ENCODE assay signal across 22 cellular contexts in the genomic region with DNA sequence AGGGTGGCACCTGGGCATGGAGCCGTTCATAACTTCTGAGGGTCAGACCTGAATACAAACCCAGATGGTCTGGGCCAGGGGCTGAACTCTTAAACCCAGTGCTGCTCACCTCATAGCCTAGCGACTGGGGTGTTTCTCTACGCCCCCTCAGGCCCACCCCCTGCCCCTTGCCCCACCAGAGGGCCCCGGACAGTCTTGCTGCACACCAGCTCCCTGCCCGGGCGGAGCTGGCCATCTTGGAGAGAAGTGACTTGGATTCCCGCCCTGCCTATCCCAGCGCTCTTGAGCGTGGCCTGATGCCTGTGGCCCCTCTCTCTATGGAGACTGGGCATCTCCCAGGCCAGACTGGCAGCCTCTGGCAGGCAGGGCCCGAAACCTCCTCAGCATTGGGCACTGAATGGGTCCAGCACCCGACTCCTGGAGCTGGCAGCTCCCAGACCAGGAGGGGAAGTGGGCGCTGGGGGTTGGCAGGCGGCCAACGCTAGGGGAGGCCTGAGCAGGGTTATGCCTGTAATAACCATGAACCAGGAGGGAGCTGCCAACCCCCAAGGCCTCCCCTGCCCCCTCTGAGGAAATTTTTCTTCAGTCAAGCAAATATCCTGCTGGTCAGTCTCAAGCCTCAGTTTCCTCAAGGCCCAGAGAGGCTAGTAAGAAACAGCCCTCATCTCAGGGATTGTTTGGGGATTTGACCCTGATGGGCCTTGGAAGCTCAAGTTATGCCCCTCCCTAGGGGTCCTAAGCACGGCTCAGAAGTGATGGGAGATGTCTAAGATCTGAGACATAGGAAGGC.
DNase-seq lines count a peak whose midpoint lies in the region; ATAC-seq and TF ChIP-seq lines count a peak whose summit lies in the region.
"Had no signal": no experiment of that assay in that cellular context is flagged by ENCODE, and none has a peak within 500 bp of the region (broad histone marks: within the 10 kb centered on the region; RNA-seq: fewer than 3 reads in every experiment).

No MANE protein-coding gene starts in this region.

- intact Hi-C loops in cardiac septum (cut with DNase I) (no loop called here), right cardiac atrium (cut with DNase I) (no loop called here)

- H3K4me3 ChIP-seq in right cardiac atrium (ENCODE audit: low read length): no peak overlapping the region
- H3K4me3 ChIP-seq: dorsolateral prefrontal cortex, gastrocnemius medialis, PC-9, psoas muscle, SJCRH30, smooth muscle cell had no signal

- H3K4me1 Mint-ChIP-seq in neural crest cell (peaks cover 8% of the 10 kb centered on the region), HFFc6 (ENCODE audit: low read depth) (peaks cover 10% of the 10 kb centered on the region)
- H3K4me1 Mint-ChIP-seq: CD8-positive, alpha-beta memory T cell had no signal

- no peak for TF ChIP-seq CTCF in neural crest cell (conservative IDR thresholded peaks at IDR 0.05)
- TF ChIP-seq CTCF in HFFc6 (IDR thresholded peaks at IDR 0.05): no peak

- H3K4me1 ChIP-seq in right cardiac atrium (ENCODE audit: control insufficient read depth, insufficient read depth, low read length): peaks cover 6% of the 10 kb centered on the region

- no peak overlapping the region for H3K27ac ChIP-seq in right cardiac atrium (ENCODE audit: low read length)
- H3K27ac ChIP-seq: dorsolateral prefrontal cortex, gastrocnemius medialis, PC-9, psoas muscle, SJCRH30 had no signal

- no peaks in the 10 kb centered on the region for H3K27me3 ChIP-seq in right cardiac atrium (ENCODE audit: control insufficient read depth, insufficient read depth)
- H3K27me3 ChIP-seq: dorsolateral prefrontal cortex, gastrocnemius medialis, SJCRH30 had no signal

- no peaks in the 10 kb centered on the region for H3K36me3 Mint-ChIP-seq in neural crest cell (ENCODE audit: low read depth)
- no peaks in the 10 kb centered on the region for H3K36me3 Mint-ChIP-seq in HFFc6 (ENCODE audit: low read depth)

- WGBS in right cardiac atrium: 81% methylated on average over 15 of the region's 15 CpGs

- H3K27ac Mint-ChIP-seq in neural crest cell (ENCODE audit: unreplicated experiment): peak overlapping the region; percentile 61
- H3K27ac Mint-ChIP-seq in HFFc6: no peak overlapping the region
- H3K27ac Mint-ChIP-seq: activated B cell treated with CpG ODN at 0.5 μM for 24 hours; CD8-positive, alpha-beta memory T cell; natural killer cell treated with Interleukin-12 subunit alpha and Interleukin-12 subunit beta and Interleukin-15 and Interleukin-18, amount 100 ng/mL, for 72 hours had no signal

- H3K9me3 Mint-ChIP-seq in neural crest cell (peaks cover 2% of the 10 kb centered on the region), HFFc6 (0 out of 2 replicates have a peak, but pooled peaks cover 2% of the 10 kb centered on the region)

- DNase-seq in cardiac septum (ENCODE audit: low spot score) (peak; percentile 73), right cardiac atrium (no peak), UCSD-AML1 (lab: John Stamatoyannopoulos, UW; ENCODE audit: unreplicated experiment) (peak; percentile 53), neural crest cell (ENCODE audit: low read depth, low spot score) (no peak), Kasumi-1 (lab: John Stamatoyannopoulos, UW) (no peak), HFFc6 (no peak)
- DNase-seq: activated B cell treated with CpG ODN at 0.5 μM for 24 hours; activated gamma-delta T cell; CD8-positive, alpha-beta memory T cell; DMS79 treated with DMSO at 0.1 percent for 48 hours; gastrocnemius medialis; NCI-H1436; NCI-H2171; PC-9; psoas muscle; SJCRH30; stimulated activated CD4-positive, alpha-beta T cell treated with anti-CD3 and anti-CD28 coated beads, Interleukin-4, amount 100 ng/mL, for 4 hours; T-helper 2 cell had no signal

- H3K27me3 Mint-ChIP-seq in neural crest cell (ENCODE audit: low read depth) (no peaks in the 10 kb centered on the region), HFFc6 (ENCODE audit: insufficient read depth) (peaks cover 10% of the 10 kb centered on the region)
- H3K27me3 Mint-ChIP-seq: CD8-positive, alpha-beta memory T cell had no signal

- H3K4me3 Mint-ChIP-seq in neural crest cell (no peak overlapping the region), HFFc6 (no peak overlapping the region)
- H3K4me3 Mint-ChIP-seq: activated B cell treated with CpG ODN at 0.5 μM for 24 hours; CD8-positive, alpha-beta memory T cell; natural killer cell treated with Interleukin-12 subunit alpha and Interleukin-12 subunit beta and Interleukin-15 and Interleukin-18, amount 100 ng/mL, for 72 hours had no signal

- H3K9me3 ChIP-seq in right cardiac atrium (ENCODE audit: control insufficient read depth, low read length): no peaks in the 10 kb centered on the region
- H3K9me3 ChIP-seq: gastrocnemius medialis, psoas muscle had no signal

- ATAC-seq in right cardiac atrium: no peak
- ATAC-seq in GM18861 (IDR thresholded peaks at IDR 0.05; ENCODE audit: unreplicated experiment): no peak
- ATAC-seq: gastrocnemius medialis; natural killer cell treated with Interleukin-12 subunit alpha and Interleukin-12 subunit beta and Interleukin-15 and Interleukin-18, amount 100 ng/mL, for 72 hours; psoas muscle had no signal

Comparison
In these comparisons a context has a peak if more than half of its experiments do, and no peak if none do; other contexts are left out.
1. DNase-seq: peak in cardiac septum (single experiment) and UCSD-AML1 (single experiment); none in right cardiac atrium (0 of 3), neural crest cell (single experiment), Kasumi-1 (0 of 2) and HFFc6 (single experiment).